Comparison of ENCODE assay signal across 21 cellular contexts in the genomic region with DNA sequence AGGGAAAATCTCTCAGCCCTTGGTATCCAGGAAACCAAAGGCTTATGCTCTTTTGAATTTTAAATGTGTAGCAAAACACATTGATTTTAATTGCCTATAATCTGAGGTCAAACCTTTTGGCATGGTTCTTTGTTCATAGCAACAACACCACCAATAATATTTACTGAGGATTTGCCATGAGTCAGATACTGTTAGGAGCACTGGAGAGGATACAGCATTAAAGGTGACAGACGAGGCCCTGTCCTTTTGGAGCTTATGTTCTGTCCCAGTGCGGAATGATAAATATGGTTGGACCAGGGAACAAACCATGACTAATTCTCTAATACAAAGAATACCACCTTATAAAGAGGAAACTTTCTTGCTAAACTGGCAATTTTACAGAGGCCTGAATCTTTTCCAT.
A peak's percentile ranks its signal among the peaks of the same experiment; 100 is the strongest.
DNase-seq lines count a peak whose midpoint lies in the region; ATAC-seq and TF ChIP-seq lines count a peak whose summit lies in the region.
"Had no signal": no experiment of that assay in that cellular context is flagged by ENCODE, and none has a peak within 500 bp of the region (broad histone marks: within the 10 kb centered on the region; RNA-seq: fewer than 3 reads in every experiment).

No MANE protein-coding gene starts in this region.

- H3K18ac ChIP-seq in neuronal stem cell (ENCODE audit: low read length) = no peak overlapping the region

- H2AFZ ChIP-seq in neuronal stem cell (ENCODE audit: low read length) = no peak overlapping the region

- H2AK5ac ChIP-seq in neuronal stem cell (ENCODE audit: low read depth, low read length) = no peak overlapping the region

- H3K9ac ChIP-seq in neuronal stem cell (ENCODE audit: low read depth, low read length, poor library complexity) = no peak overlapping the region
- H3K9ac ChIP-seq: BLaER1 had no signal

- H3K4me3 ChIP-seq in left ventricle myocardium inferior (no peak overlapping the region), heart left ventricle (no peak overlapping the region), neuronal stem cell (ENCODE audit: low read length in 2 of 2) (no peak overlapping the region)
- H3K4me3 ChIP-seq: BLaER1, SJSA1 had no signal

- H3K36me3 ChIP-seq in left ventricle myocardium inferior (no peaks in the 10 kb centered on the region), heart left ventricle (peaks cover 0 to 4% (median 0%) of the 10 kb centered on the region in 9 donors), neuronal stem cell (replicated peaks in 1 of 2; ENCODE audit: control insufficient read depth in 2 of 2, insufficient read depth in 2 of 2, low read length in 2 of 2) (no peaks in the 10 kb centered on the region)
- H3K36me3 ChIP-seq: BLaER1, SJSA1 had no signal

- no peak overlapping the region for H2BK15ac ChIP-seq in neuronal stem cell (ENCODE audit: low read length)

- H3K4me1 Mint-ChIP-seq in activated naive CD8-positive, alpha-beta T cell treated with anti-CD3 and anti-CD28 coated beads, Interleukin-2, amount 50 U/mL, for 24 hours = no peaks in the 10 kb centered on the region
- H3K4me1 Mint-ChIP-seq: CD4-positive, CD25-positive, alpha-beta regulatory T cell had no signal

- no peak overlapping the region for H2BK5ac ChIP-seq in neuronal stem cell (ENCODE audit: low read length)

- no peak overlapping the region for H3K23ac ChIP-seq in neuronal stem cell (ENCODE audit: low read depth, low read length, poor library complexity)

- H4K91ac ChIP-seq in neuronal stem cell (ENCODE audit: low read depth, low read length, poor library complexity) = no peak overlapping the region

- no peak overlapping the region for H4K8ac ChIP-seq in neuronal stem cell (ENCODE audit: low read depth, low read length)

- no peak overlapping the region for H3K27ac Mint-ChIP-seq in activated naive CD8-positive, alpha-beta T cell treated with anti-CD3 and anti-CD28 coated beads, Interleukin-2, amount 50 U/mL, for 24 hours
- H3K27ac Mint-ChIP-seq: CD4-positive, CD25-positive, alpha-beta regulatory T cell had no signal

- H3K9me3 ChIP-seq in left ventricle myocardium inferior (replicated peaks) (no peaks in the 10 kb centered on the region), heart left ventricle (no peaks in the 10 kb centered on the region), neuronal stem cell (replicated peaks in 1 of 2; ENCODE audit: control insufficient read depth in 2 of 2, insufficient read depth in 1 of 2, low read depth in 1 of 2, low read length in 2 of 2) (no peaks in the 10 kb centered on the region)
- H3K9me3 ChIP-seq: BLaER1, SJSA1 had no signal

- H3K14ac ChIP-seq in neuronal stem cell (ENCODE audit: low read length) = no peak overlapping the region

- H2BK120ac ChIP-seq in neuronal stem cell (ENCODE audit: low read depth, low read length) = no peak overlapping the region

- H3K4ac ChIP-seq in neuronal stem cell (ENCODE audit: low read length) = no peak overlapping the region

- H3K27ac ChIP-seq in left ventricle myocardium inferior (replicated peaks) (no peak overlapping the region), heart left ventricle (peak overlapping the region in 1 of 12 donors; percentile 21), neuronal stem cell (replicated peaks; ENCODE audit: low read length) (no peak overlapping the region)
- H3K27ac ChIP-seq: BLaER1, SJSA1 had no signal

- TF ChIP-seq POLR2A in heart left ventricle (IDR thresholded peaks at IDR 0.05) = no peak

- H3K27me3 ChIP-seq in left ventricle myocardium inferior (ENCODE audit: low read depth) (no peaks in the 10 kb centered on the region), heart left ventricle (no peaks in the 10 kb centered on the region), neuronal stem cell (ENCODE audit: control insufficient read depth in 3 of 3, insufficient read depth in 3 of 3, low read depth in 1 of 3, low read length in 3 of 3) (no peaks in the 10 kb centered on the region)
- H3K27me3 ChIP-seq: BLaER1, SJSA1 had no signal

- H3K4me1 ChIP-seq in left ventricle myocardium inferior = peaks cover 13% of the 10 kb centered on the region
- peaks cover 0 to 4% (median 0%) of the 10 kb centered on the region in 12 donors for H3K4me1 ChIP-seq in heart left ventricle
- no peaks in the 10 kb centered on the region for H3K4me1 ChIP-seq in neuronal stem cell (ENCODE audit: control insufficient read depth in 2 of 2, insufficient read depth in 1 of 2, low read depth in 1 of 2, low read length in 2 of 2)
- H3K4me1 ChIP-seq: BLaER1, SJSA1 had no signal

- no peak overlapping the region for H3K4me3 Mint-ChIP-seq in activated naive CD8-positive, alpha-beta T cell treated with anti-CD3 and anti-CD28 coated beads, Interleukin-2, amount 50 U/mL, for 24 hours
- H3K4me3 Mint-ChIP-seq: CD4-positive, CD25-positive, alpha-beta regulatory T cell had no signal

- no peak overlapping the region for H2BK12ac ChIP-seq in neuronal stem cell (ENCODE audit: low read length)

- DNase-seq in Right ventricle myocardium superior = no peak
- no peak for DNase-seq in left ventricle myocardium inferior
- DNase-seq in NCI-H748 (lab: John Stamatoyannopoulos, UW; ENCODE audit: unreplicated experiment) = peak; percentile 58
- DNase-seq in heart left ventricle = no peak
- no peak for DNase-seq in activated naive CD8-positive, alpha-beta T cell treated with anti-CD3 and anti-CD28 coated beads, Interleukin-2, amount 50 U/mL, for 24 hours
- DNase-seq in neuronal stem cell (ENCODE audit: low spot score) = no peak
- DNase-seq in HPDE6-E6E7 (ENCODE audit: extremely low spot score) = no peak
- DNase-seq: CD4-positive, CD25-positive, alpha-beta regulatory T cell; DMS79 treated with DMSO at 0.1 percent for 48 hours; GF-D8; HCEC 1CT; Karpas-422; NCI-H1092 treated with DMSO at 0.1 percent for 48 hours; NCI-H1436 treated with DMSO at 0.1 percent for 48 hours; NCI-H1930; NCI-H2107; NCI-H524; OCI-M1 had no signal

- H3K9me3 Mint-ChIP-seq in activated naive CD8-positive, alpha-beta T cell treated with anti-CD3 and anti-CD28 coated beads, Interleukin-2, amount 50 U/mL, for 24 hours = no peaks in the 10 kb centered on the region

- intact Hi-C loops in Right ventricle myocardium superior (cut with DNase I) (no loop called here), left ventricle myocardium inferior (cut with micrococcal nuclease) (no loop called here), heart left ventricle (cut with DNase I) (loop anchor here in 4 of 10 donors (10.0 kb wide), 3 partner anchors 565 to 595 kb away; a partner anchor contains a TSS)

- H3K79me1 ChIP-seq in neuronal stem cell (ENCODE audit: low read depth, low read length) = no peaks in the 10 kb centered on the region

- H3K36me3 Mint-ChIP-seq in activated naive CD8-positive, alpha-beta T cell treated with anti-CD3 and anti-CD28 coated beads, Interleukin-2, amount 50 U/mL, for 24 hours (ENCODE audit: low read depth) = no peaks in the 10 kb centered on the region
- H3K36me3 Mint-ChIP-seq: CD4-positive, CD25-positive, alpha-beta regulatory T cell had no signal

- TF ChIP-seq CTCF in left ventricle myocardium inferior (IDR thresholded peaks at IDR 0.05; ENCODE audit: borderline replicate concordance) (no peak), heart left ventricle (IDR thresholded peaks at IDR 0.05) (no peak)

- ATAC-seq in Right ventricle myocardium superior (ENCODE audit: poor library complexity) = peak; percentile 70
- peak; percentile 46 to 86 (median 70) for ATAC-seq in heart left ventricle
- no peak for ATAC-seq in activated naive CD8-positive, alpha-beta T cell treated with anti-CD3 and anti-CD28 coated beads, Interleukin-2, amount 50 U/mL, for 24 hours
- ATAC-seq: HepG2 had no signal

- no peaks in the 10 kb centered on the region for H3K27me3 Mint-ChIP-seq in activated naive CD8-positive, alpha-beta T cell treated with anti-CD3 and anti-CD28 coated beads, Interleukin-2, amount 50 U/mL, for 24 hours

- no peak overlapping the region for H3K4me2 ChIP-seq in neuronal stem cell (ENCODE audit: insufficient read depth, low read length, poor library complexity, severe bottlenecking)
- H3K4me2 ChIP-seq: BLaER1 had no signal

- whole genome bisulfite sequencing in heart left ventricle, 4 donors = 49 to 68% (median 66%) methylated on average over 2 of the region's 2 CpGs
- no CpG with 5 or more reads among the region's 2 CpGs for WGBS in neuronal stem cell (ENCODE audit: extremely low coverage in 2 of 2, insufficient read length in 2 of 2, insufficient replicate concordance in 1 of 2), 2 donors
